In genomic region chr13:85543144-85543543, GRCh38 we compare ENCODE assay signal across 21 cellular contexts.
DNase-seq lines count a peak whose midpoint lies in the region; ATAC-seq, FAIRE-seq and TF ChIP-seq lines count a peak whose summit lies in the region.
"Had no signal": no experiment of that assay in that cellular context is flagged by ENCODE, and none has a peak within 500 bp of the region (broad histone marks: within the 10 kb centered on the region; RNA-seq: fewer than 3 reads in every experiment).

No MANE protein-coding gene starts in this region.

- H3K4me1 ChIP-seq in lower lobe of right lung, result no peaks in the 10 kb centered on the region
- H3K4me1 ChIP-seq: ascending aorta, right lobe of liver had no signal

- no peak for FAIRE-seq in bronchial epithelial cell (lab: Jason Lieb, UNC)
- peak; percentile 51 for FAIRE-seq in islet of Langerhans (lab: Jason Lieb, UNC)
- FAIRE-seq: H1 had no signal

- H3K4me3 ChIP-seq in bronchial epithelial cell (ENCODE audit: low read depth, low read length) (no peak overlapping the region), lower lobe of right lung (no peak overlapping the region)
- H3K4me3 ChIP-seq: ascending aorta, right lobe of liver had no signal

- H3K27me3 ChIP-seq in bronchial epithelial cell (ENCODE audit: control insufficient read depth, insufficient read depth, low read length), result no peaks in the 10 kb centered on the region
- H3K27me3 ChIP-seq in lower lobe of right lung (ENCODE audit: low read depth), result no peaks in the 10 kb centered on the region
- H3K27me3 ChIP-seq: ascending aorta, right lobe of liver had no signal

- intact Hi-C loops in lower lobe of right lung (cut with DNase I), result no loop called here

- DNase-seq in LHCN-M2 (ENCODE audit: low read depth) (peak; percentile 2), RPMI7951 (ENCODE audit: low read depth) (peak; percentile 2), bronchial epithelial cell (ENCODE audit: low read depth) (peak; percentile 55), germinal center (ENCODE audit: low spot score) (no peak), lower lobe of right lung (no peak), RKO (ENCODE audit: low spot score) (no peak)
- DNase-seq: activated naive CD4-positive, alpha-beta T cell treated with anti-CD3 and anti-CD28 coated beads for 36 hours; activated T-cell treated with anti-CD3 and anti-CD28 coated beads, Interleukin-2, amount 50 U/mL, for 48 hours; CD8-positive, alpha-beta T cell; KG1; NCI-H1436 treated with DMSO at 0.1 percent for 48 hours; NCI-H2171 treated with DMSO at 0.1 percent for 48 hours; NCI-H82; nephron progenitor cell; right lobe of liver; stimulated activated CD4-positive, alpha-beta T cell treated with anti-CD3 and anti-CD28 coated beads, Interleukin-15, amount 100 ng/mL, for 24 hours; substantia nigra had no signal

- H3K9me3 ChIP-seq in lower lobe of right lung, result no peaks in the 10 kb centered on the region
- H3K9me3 ChIP-seq: ascending aorta, right lobe of liver had no signal

- no peak for ATAC-seq in lower lobe of right lung
- ATAC-seq: CD8-positive, alpha-beta T cell; Panc1; right lobe of liver had no signal

- H3K36me3 ChIP-seq in bronchial epithelial cell (ENCODE audit: control insufficient read depth, insufficient read depth, low read length), result no peaks in the 10 kb centered on the region
- H3K36me3 ChIP-seq in lower lobe of right lung, result no peaks in the 10 kb centered on the region
- H3K36me3 ChIP-seq: ascending aorta, right lobe of liver had no signal

- no peak overlapping the region for H3K27ac ChIP-seq in lower lobe of right lung
- H3K27ac ChIP-seq: ascending aorta, right lobe of liver had no signal

- TF ChIP-seq CTCF in bronchial epithelial cell (IDR thresholded peaks at IDR 0.05; ENCODE audit: insufficient read depth, low read length, severe bottlenecking) (no peak), lower lobe of right lung (IDR thresholded peaks at IDR 0.05) (no peak)

Comparison
In these comparisons a context has a peak if more than half of its experiments do, and no peak if none do; other contexts are left out.
1. DNase-seq: peak in LHCN-M2 (single experiment), RPMI7951 (single experiment) and bronchial epithelial cell (single experiment); none in germinal center (single experiment), lower lobe of right lung (single experiment) and RKO (single experiment).